In genomic region chr12:15322164-15323054, GRCh38 we compare ENCODE assay signal across 1 cellular context.
TF ChIP-seq lines count a peak whose summit lies in the region.

Gene PTPRO, plus strand, starts transcription at chr12:15322508.

TF ChIP-seq in HEK293, 187 proteins besides CTCF, POLR2A, EP300 and RAD21 (continued from another document):
- TF ChIP-seq ZNF692 (tag by site-specific recombination; IDR thresholded peaks at IDR 0.05) (no peak), ZNF335 (tag by site-specific recombination; conservative IDR thresholded peaks at IDR 0.05) (peak; percentile 94), GLIS1 (tag by site-specific recombination; IDR thresholded peaks at IDR 0.05) (peak; percentile 16; the same call in 1 of the 2 replicates), ZBTB7A (tag by site-specific recombination; IDR thresholded peaks at IDR 0.05; ENCODE audit: low read depth) (no peak), PRDM1 (tag by site-specific recombination; IDR thresholded peaks at IDR 0.05) (no peak; the same call in 1 of the 2 replicates), AEBP2 (tag by site-specific recombination; IDR thresholded peaks at IDR 0.05; ENCODE audit: borderline replicate concordance) (no peak), ZNF792 (tag by site-specific recombination; IDR thresholded peaks at IDR 0.05) (no peak), HOXC10 (CRISPR knock-in tag; IDR thresholded peaks at IDR 0.05) (no peak), ZBTB26 (tag by site-specific recombination; optimal IDR thresholded peaks at IDR 0.05) (peak; percentile 77), REST (tag by site-specific recombination; IDR thresholded peaks at IDR 0.05) (peak; percentile 78), HIC1 (tag by site-specific recombination; IDR thresholded peaks at IDR 0.05) (peak; percentile 44; the same call in 1 of the 2 replicates), ZNF341 (tag by site-specific recombination; IDR thresholded peaks at IDR 0.05; ENCODE audit: low read depth) (peak; percentile 56)
TF ChIP-seq in HEK293: peak in this region for 20.
